Comparison of ENCODE assay signal across 12 cellular contexts in genomic region chr9:35835216-35835604, GRCh38. TPM values are rescaled to one million over a fixed set of nuclear protein-coding genes. Genes with fewer than 3 reads are reported as not detected.
DNase-seq lines count a peak whose midpoint lies in the region; ATAC-seq and TF ChIP-seq lines count a peak whose summit lies in the region.
"Had no signal": no experiment of that assay in that cellular context is flagged by ENCODE, and none has a peak within 500 bp of the region (broad histone marks: within the 10 kb centered on the region; RNA-seq: fewer than 3 reads in every experiment).

No MANE protein-coding gene starts in this region.

- no peaks in the 10 kb centered on the region for H3K4me1 ChIP-seq in effector memory CD4-positive, alpha-beta T cell (ENCODE audit: control insufficient read depth, insufficient read depth, low read length, poor library complexity, severe bottlenecking)

- H3K4me3 Mint-ChIP-seq in T-helper 17 cell, result no peak overlapping the region

- H3K4me3 ChIP-seq in kidney epithelial cell (ENCODE audit: low read depth, low read length), result no peak overlapping the region
- no peak overlapping the region for H3K4me3 ChIP-seq in effector memory CD4-positive, alpha-beta T cell (ENCODE audit: insufficient read depth, low read depth, low read length, poor library complexity, severe bottlenecking)

- intact Hi-C loops in posterior cingulate gyrus (cut with DNase I), result no loop called here

- H3K27me3 ChIP-seq in kidney epithelial cell (ENCODE audit: control insufficient read depth, insufficient read depth, low read length), result no peaks in the 10 kb centered on the region
- no peaks in the 10 kb centered on the region for H3K27me3 ChIP-seq in effector memory CD4-positive, alpha-beta T cell (replicated peaks; ENCODE audit: control insufficient read depth, insufficient read depth, low read length, poor library complexity, severe bottlenecking)

- ATAC-seq in T-helper 17 cell (no peak), GM18870 (IDR thresholded peaks at IDR 0.05; ENCODE audit: unreplicated experiment) (no peak)

- peaks cover 6% of the 10 kb centered on the region for H3K36me3 Mint-ChIP-seq in T-helper 17 cell (ENCODE audit: low read depth)

- H3K27me3 Mint-ChIP-seq in T-helper 17 cell, result no peaks in the 10 kb centered on the region

- no peak overlapping the region for H3K27ac ChIP-seq in effector memory CD4-positive, alpha-beta T cell (ENCODE audit: insufficient read depth, low read length, poor library complexity, severe bottlenecking)

- H3K4me1 Mint-ChIP-seq in T-helper 17 cell, result peaks cover 31% of the 10 kb centered on the region

- H3K9me3 ChIP-seq in T-helper 17 cell (ENCODE audit: control insufficient read depth, low read length, poor library complexity, severe bottlenecking), result no peaks in the 10 kb centered on the region
- no peaks in the 10 kb centered on the region for H3K9me3 ChIP-seq in effector memory CD4-positive, alpha-beta T cell (ENCODE audit: control insufficient read depth, low read length)

- DNase-seq in AG09319 (ENCODE audit: extremely low read depth, low read depth) (no peak), T-helper 17 cell (no peak), kidney epithelial cell (ENCODE audit: low read depth) (no peak), posterior cingulate gyrus (no peak), NOMO-1 (lab: John Stamatoyannopoulos, UW; ENCODE audit: unreplicated experiment in 2 of 2) (no peak)
- DNase-seq in effector memory CD4-positive, alpha-beta T cell, result no peak
- DNase-seq: activated T-cell treated with anti-CD3 and anti-CD28 coated beads, Interleukin-2, amount 50 U/mL, for 48 hours; EL; midbrain had no signal

- no peaks in the 10 kb centered on the region for H3K36me3 ChIP-seq in kidney epithelial cell (ENCODE audit: control insufficient read depth, insufficient read depth, low read length)
- no peaks in the 10 kb centered on the region for H3K36me3 ChIP-seq in effector memory CD4-positive, alpha-beta T cell (ENCODE audit: control insufficient read depth, insufficient read depth, low read length)

- H3K27ac Mint-ChIP-seq in T-helper 17 cell, result peak overlapping the region; percentile 72

- TF ChIP-seq CTCF in AG09319 (IDR thresholded peaks at IDR 0.05; ENCODE audit: low read depth, low read length), result 0 out of 2 replicates have a peak, but pooled peaks have one; percentile 5
- TF ChIP-seq CTCF in GM12874 (IDR thresholded peaks at IDR 0.05; ENCODE audit: insufficient read depth, low read depth, low read length), result peak; percentile 31
- peak; percentile 18 for TF ChIP-seq CTCF in kidney epithelial cell (IDR thresholded peaks at IDR 0.05; ENCODE audit: insufficient read depth, low read length, poor library complexity, severe bottlenecking)

RNA-seq across cellular contexts. Expression of gene TMEM8B, which starts 6.2 kb away (rescaled TPM):
- total RNA-seq in T-helper 17 cell (1 to 10 TPM; 4.5 to 7.1 TPM), kidney epithelial cell (5.9 and 11.5 TPM in 2 replicates)

RNA-seq across cellular contexts. Expression of gene FAM221B, which starts 6.7 kb away (rescaled TPM):
- not detected for total RNA-seq in T-helper 17 cell
- not detected in 2 replicates for total RNA-seq in kidney epithelial cell
- total RNA-seq: RPMI7951 had no signal

RNA-seq across cellular contexts. Expression of gene HINT2, which starts 20.4 kb away (rescaled TPM):
- total RNA-seq in T-helper 17 cell, result 10 to 100 TPM; 15.0 to 20.5 TPM
- total RNA-seq in kidney epithelial cell, result 46.1 and 54.9 TPM in 2 replicates

RNA-seq across cellular contexts. Expression of gene SPAG8, which starts 23.1 kb away (rescaled TPM):
- total RNA-seq in T-helper 17 cell (under 1 TPM; 0.81 to 0.97 TPM), kidney epithelial cell (not detected in 2 replicates)

RNA-seq across cellular contexts. Expression of gene OR13J1, which starts 35.0 kb away (rescaled TPM):
- not detected for total RNA-seq in T-helper 17 cell
- not detected in 2 replicates for total RNA-seq in kidney epithelial cell
- total RNA-seq: RPMI7951 had no signal
